12 cellular contexts compared by ENCODE assay signal in the genomic region with DNA sequence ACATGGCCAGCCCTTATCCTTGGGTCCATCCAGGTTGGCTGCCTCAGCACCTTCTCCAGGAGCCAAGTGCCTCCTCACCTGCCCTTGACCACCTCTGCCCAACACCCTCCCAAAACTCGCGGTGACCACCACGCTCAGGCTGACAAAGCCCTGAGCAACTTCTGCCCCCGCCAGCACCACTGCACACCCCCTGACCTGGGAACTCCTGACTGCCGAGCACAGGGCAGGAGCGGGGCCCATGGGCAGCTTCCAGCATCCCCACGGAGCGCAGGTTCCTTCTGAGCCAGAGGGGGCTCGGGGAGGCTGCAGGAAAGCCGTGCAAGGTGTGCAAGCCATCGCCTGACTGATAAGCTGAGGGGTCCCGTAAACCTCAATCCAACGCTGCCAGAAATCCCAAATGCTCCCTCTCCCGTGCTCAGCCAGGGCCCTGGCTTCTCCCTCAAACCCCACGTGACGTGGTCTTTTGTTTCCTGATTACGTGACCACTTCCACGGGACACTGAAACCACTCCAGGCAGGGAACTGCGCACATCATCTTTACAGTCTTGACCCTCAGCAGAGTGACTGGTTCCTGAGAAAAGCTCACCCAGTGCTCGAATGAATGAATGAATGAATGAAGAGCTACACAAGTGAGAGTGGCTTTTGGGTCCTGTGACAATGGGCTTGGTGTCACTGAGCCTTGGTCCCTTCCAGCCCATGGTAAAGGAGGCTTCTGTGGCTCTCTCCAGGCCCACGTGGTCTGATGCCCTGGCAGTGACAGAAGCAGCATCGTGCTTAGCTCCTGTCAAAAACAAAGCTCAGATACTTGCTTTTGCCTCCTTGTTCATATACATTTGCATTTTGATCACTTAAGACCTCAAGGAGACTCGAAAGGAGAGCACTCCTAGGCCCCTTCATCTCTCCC.
"Had no signal": no experiment of that assay in that cellular context is flagged by ENCODE, and none has a peak within 500 bp of the region (broad histone marks: within the 10 kb centered on the region; RNA-seq: fewer than 3 reads in every experiment).

No MANE protein-coding gene starts in this region.

- H3K4me3 ChIP-seq: esophagus muscularis mucosa, tibial artery, vagina had no signal

- H3K4me3 Mint-ChIP-seq: activated T-cell treated with anti-CD3 and anti-CD28 coated beads, Interleukin-2, amount 50 U/mL, for 72 hours; natural killer cell treated with Interleukin-12 subunit alpha and Interleukin-12 subunit beta and Interleukin-15 and Interleukin-18, amount 100 ng/mL, for 72 hours; stimulated activated memory B cell treated with anti-CD40 and anti-IgM and Interleukin-4, amounts not matched to agents 10 μg/mL and 1 μg/mL and 100 μg/mL, for 72 hours had no signal

- H3K36me3 ChIP-seq: esophagus muscularis mucosa, tibial artery, vagina had no signal

- ATAC-seq: activated naive CD4-positive, alpha-beta T cell treated with anti-CD3 and anti-CD28 coated beads, Interleukin-2, amount 50 U/mL, for 72 hours; activated T-cell treated with anti-CD3 and anti-CD28 coated beads, Interleukin-2, amount 50 U/mL, for 72 hours; natural killer cell treated with Interleukin-12 subunit alpha and Interleukin-12 subunit beta and Interleukin-15 and Interleukin-18, amount 100 ng/mL, for 72 hours; stimulated activated memory B cell treated with anti-CD40 and anti-IgM and Interleukin-4, amounts not matched to agents 10 μg/mL and 1 μg/mL and 100 μg/mL, for 72 hours had no signal

- DNase-seq: activated CD4-positive, alpha-beta T cell treated with anti-CD3 and anti-CD28 coated beads for 1 hour; activated CD4-positive, alpha-beta T cell treated with anti-CD3 and anti-CD28 coated beads, Interleukin-2, amount 50 U/mL, for 48 hours; activated gamma-delta T cell; activated T-cell treated with anti-CD3 and anti-CD28 coated beads, Interleukin-2, amount 50 U/mL, for 72 hours; hippocampal formation; stimulated activated CD4-positive, alpha-beta T cell treated with anti-CD3 and anti-CD28 coated beads, Interleukin-2, amount 100 ng/mL, for 48 hours had no signal

- H3K4me1 ChIP-seq: esophagus muscularis mucosa, tibial artery, vagina had no signal

- H3K4me1 Mint-ChIP-seq: stimulated activated memory B cell treated with anti-CD40 and anti-IgM and Interleukin-4, amounts not matched to agents 10 μg/mL and 1 μg/mL and 100 μg/mL, for 72 hours had no signal

- H3K27ac Mint-ChIP-seq: activated naive CD4-positive, alpha-beta T cell treated with anti-CD3 and anti-CD28 coated beads, Interleukin-2, amount 50 U/mL, for 72 hours; activated T-cell treated with anti-CD3 and anti-CD28 coated beads, Interleukin-2, amount 50 U/mL, for 72 hours; natural killer cell treated with Interleukin-12 subunit alpha and Interleukin-12 subunit beta and Interleukin-15 and Interleukin-18, amount 100 ng/mL, for 72 hours; stimulated activated memory B cell treated with anti-CD40 and anti-IgM and Interleukin-4, amounts not matched to agents 10 μg/mL and 1 μg/mL and 100 μg/mL, for 72 hours had no signal

- H3K27me3 ChIP-seq: vagina had no signal

- H3K9me3 Mint-ChIP-seq: activated naive CD4-positive, alpha-beta T cell treated with anti-CD3 and anti-CD28 coated beads, Interleukin-2, amount 50 U/mL, for 72 hours; activated T-cell treated with anti-CD3 and anti-CD28 coated beads, Interleukin-2, amount 50 U/mL, for 72 hours; natural killer cell treated with Interleukin-12 subunit alpha and Interleukin-12 subunit beta and Interleukin-15 and Interleukin-18, amount 100 ng/mL, for 72 hours had no signal

- H3K9me3 ChIP-seq: esophagus muscularis mucosa, tibial artery, vagina had no signal

- H3K27ac ChIP-seq: esophagus muscularis mucosa, tibial artery, vagina had no signal

- H3K36me3 Mint-ChIP-seq: activated naive CD4-positive, alpha-beta T cell treated with anti-CD3 and anti-CD28 coated beads, Interleukin-2, amount 50 U/mL, for 72 hours; natural killer cell treated with Interleukin-12 subunit alpha and Interleukin-12 subunit beta and Interleukin-15 and Interleukin-18, amount 100 ng/mL, for 72 hours; stimulated activated memory B cell treated with anti-CD40 and anti-IgM and Interleukin-4, amounts not matched to agents 10 μg/mL and 1 μg/mL and 100 μg/mL, for 72 hours had no signal
